8 cellular contexts compared by ENCODE assay signal in genomic region chr16:88815901-88816589, GRCh38. TPM values are rescaled to one million over a fixed set of nuclear protein-coding genes. Genes with fewer than 3 reads are reported as not detected.
DNase-seq lines count a peak whose midpoint lies in the region; ATAC-seq, FAIRE-seq and TF ChIP-seq lines count a peak whose summit lies in the region.

No MANE protein-coding gene starts in this region.

- H3K4me3 ChIP-seq in LNCaP clone FGC (ENCODE audit: low read depth, low read length): no peak overlapping the region
- no peak overlapping the region for H3K4me3 ChIP-seq in psoas muscle
- no peak overlapping the region for H3K4me3 ChIP-seq in lower leg skin (ENCODE audit: low read depth, poor library complexity, severe bottlenecking)

- 44 to 51% (median 44%) methylated on average over 15 to 19 of the region's 19 CpGs for WGBS in psoas muscle, 3 donors
- WGBS in lower leg skin, 2 donors: 43 to 60% methylated on average over 13 of the region's 19 CpGs

- FAIRE-seq in H54 (lab: Jason Lieb, UNC): no peak

- no peak for TF ChIP-seq POLR2A in H54 (IDR thresholded peaks at IDR 0.05; ENCODE audit: low read depth, low read length)
- no peak for TF ChIP-seq POLR2A in lower leg skin (IDR thresholded peaks at IDR 0.05)

- peaks cover 2% of the 10 kb centered on the region for H3K4me1 ChIP-seq in psoas muscle

- H3K4me3 Mint-ChIP-seq in endothelial cell (ENCODE audit: unreplicated experiment): no peak overlapping the region

- H3K27ac ChIP-seq in psoas muscle: no peak overlapping the region

- no peaks in the 10 kb centered on the region for H3K36me3 Mint-ChIP-seq in endothelial cell (ENCODE audit: low read depth, unreplicated experiment)

- ATAC-seq in psoas muscle: peak; percentile 31 to 48 (median 35)

- TF ChIP-seq CTCF in LNCaP clone FGC (IDR thresholded peaks at IDR 0.05; ENCODE audit: control insufficient read depth, extremely low read depth, insufficient read depth): peak; percentile 78
- TF ChIP-seq CTCF in endothelial cell (IDR thresholded peaks at IDR 0.05; ENCODE audit: unreplicated experiment): peak; percentile 55
- peak; percentile 85 for TF ChIP-seq CTCF in psoas muscle (IDR thresholded peaks at IDR 0.05)
- TF ChIP-seq CTCF in lower leg skin (IDR thresholded peaks at IDR 0.05): peak in 1 of 3 donors; percentile 33

- no peak overlapping the region for H3K27ac Mint-ChIP-seq in endothelial cell (ENCODE audit: unreplicated experiment)

- no peaks in the 10 kb centered on the region for H3K9me3 Mint-ChIP-seq in endothelial cell (ENCODE audit: unreplicated experiment)

- peak; percentile 35 for DNase-seq in GM03348 (ENCODE audit: low spot score)
- DNase-seq in LNCaP clone FGC (ENCODE audit: low read depth): no peak
- peak; percentile 72 for DNase-seq in activated CD4-positive, alpha-beta T cell treated with anti-CD3 and anti-CD28 coated beads for 48 hours
- DNase-seq in endothelial cell (ENCODE audit: low spot score): peak; percentile 66
- no peak for DNase-seq in psoas muscle
- DNase-seq in H54 (ENCODE audit: insufficient read length, low spot score): no peak
- no peak for DNase-seq in SKM-1 (lab: John Stamatoyannopoulos, UW; ENCODE audit: unreplicated experiment)
- no peak for DNase-seq in lower leg skin (ENCODE audit: low spot score in 2 of 2)

- no peaks in the 10 kb centered on the region for H3K36me3 ChIP-seq in psoas muscle (ENCODE audit: insufficient read depth in 1 of 2, low read depth in 1 of 2)

- intact Hi-C loops in psoas muscle (cut with DNase I): loop anchor here (2.0 to 10.0 kb wide), 5 partner anchors 99 to 351 kb away; partner anchors contain the start of gene ACSF3 (in 1 of the 2)
- intact Hi-C loops in lower leg skin (cut with DNase I; ENCODE audit: low total_unique reads): loop anchor here (10.0 kb wide), 1 partner anchor 349 kb away; no protein-coding TSS in a partner anchor

- no peaks in the 10 kb centered on the region for H3K9me3 ChIP-seq in psoas muscle

- no peaks in the 10 kb centered on the region for H3K27me3 Mint-ChIP-seq in endothelial cell (ENCODE audit: unreplicated experiment)

- no peaks in the 10 kb centered on the region for H3K27me3 ChIP-seq in psoas muscle (ENCODE audit: insufficient read depth in 3 of 3, low read length in 2 of 3)

- H3K4me1 Mint-ChIP-seq in endothelial cell (ENCODE audit: unreplicated experiment): no peaks in the 10 kb centered on the region

RNA-seq across cellular contexts. Expression of gene APRT, which starts 4.3 kb away (rescaled TPM):
- total RNA-seq in endothelial cell (ENCODE audit: unreplicated experiment) (80.7 TPM), psoas muscle (10 to 100 TPM; 32.8 to 67.7 (median 55.0) TPM), lower leg skin (100 to 1,000 TPM; 276 to 310 (median 291) TPM)
- polyA plus RNA-seq in psoas muscle: 100 to 1,000 TPM in 1 of 3 donors, 10 to 100 TPM in 2; 49.4 to 165 (median 66.9) TPM

RNA-seq across cellular contexts. Expression of gene CDT1, which starts 12.5 kb away (rescaled TPM):
- total RNA-seq in endothelial cell (ENCODE audit: unreplicated experiment) (16.2 TPM), psoas muscle (under 1 TPM in 3 of 4 donors, not detected in 1; 0.17 to 0.59 (median 0.25) TPM), lower leg skin (10 to 100 TPM in 2 of 4 donors, 1 to 10 TPM in 2; 2.9 to 14.7 (median 7.9) TPM)
- under 1 TPM; 0.03 to 0.13 (median 0.04) TPM for polyA plus RNA-seq in psoas muscle

RNA-seq across cellular contexts. Expression of gene PIEZO1, which starts 31.0 kb away (rescaled TPM):
- total RNA-seq in endothelial cell (ENCODE audit: unreplicated experiment): 428 TPM
- 10 to 100 TPM in 2 of 4 donors, 1 to 10 TPM in 2; 8.8 to 12.6 (median 10.9) TPM for total RNA-seq in psoas muscle
- 10 to 100 TPM in 2 of 3 donors, 1 to 10 TPM in 1; 7.2 to 26.8 (median 10.2) TPM for polyA plus RNA-seq in psoas muscle
- total RNA-seq in lower leg skin: 100 to 1,000 TPM; 196 to 281 (median 206) TPM

RNA-seq across cellular contexts. Expression of gene GALNS, which starts 40.7 kb away (rescaled TPM):
- total RNA-seq in endothelial cell (ENCODE audit: unreplicated experiment) (24.7 TPM), psoas muscle (10 to 100 TPM in 2 of 4 donors, 1 to 10 TPM in 2; 4.8 to 10.4 (median 9.7) TPM), lower leg skin (10 to 100 TPM; 17.3 to 45.6 (median 37.3) TPM)
- polyA plus RNA-seq in psoas muscle: 10 to 100 TPM in 2 of 3 donors, 1 to 10 TPM in 1; 9.0 to 15.4 (median 12.3) TPM

RNA-seq across cellular contexts. Expression of gene TRAPPC2L, which starts 40.9 kb away (rescaled TPM):
- total RNA-seq in endothelial cell (ENCODE audit: unreplicated experiment) (65.3 TPM), psoas muscle (10 to 100 TPM; 38.6 to 42.6 (median 38.7) TPM), lower leg skin (10 to 100 TPM; 29.9 to 43.0 (median 38.6) TPM)
- 10 to 100 TPM; 23.9 to 30.7 (median 28.5) TPM for polyA plus RNA-seq in psoas muscle

Comparison
In these comparisons a context has a peak if more than half of its experiments do, and no peak if none do; other contexts are left out.
1. DNase-seq: peak in GM03348 (single experiment), activated CD4-positive, alpha-beta T cell treated with anti-CD3 and anti-CD28 coated beads for 48 hours (single experiment) and endothelial cell (single experiment); none in LNCaP clone FGC (single experiment), psoas muscle (0 of 2), H54 (single experiment), SKM-1 (single experiment) and lower leg skin (0 of 2).
2. RNA of gene PIEZO1, which starts 31.0 kb away (total RNA-seq): 428 TPM in endothelial cell (single experiment) and 196 to 281 TPM in lower leg skin; 8.8 to 12.6 TPM in psoas muscle; every median in the first group is over 10 times any median in the second.